In the genomic region with DNA sequence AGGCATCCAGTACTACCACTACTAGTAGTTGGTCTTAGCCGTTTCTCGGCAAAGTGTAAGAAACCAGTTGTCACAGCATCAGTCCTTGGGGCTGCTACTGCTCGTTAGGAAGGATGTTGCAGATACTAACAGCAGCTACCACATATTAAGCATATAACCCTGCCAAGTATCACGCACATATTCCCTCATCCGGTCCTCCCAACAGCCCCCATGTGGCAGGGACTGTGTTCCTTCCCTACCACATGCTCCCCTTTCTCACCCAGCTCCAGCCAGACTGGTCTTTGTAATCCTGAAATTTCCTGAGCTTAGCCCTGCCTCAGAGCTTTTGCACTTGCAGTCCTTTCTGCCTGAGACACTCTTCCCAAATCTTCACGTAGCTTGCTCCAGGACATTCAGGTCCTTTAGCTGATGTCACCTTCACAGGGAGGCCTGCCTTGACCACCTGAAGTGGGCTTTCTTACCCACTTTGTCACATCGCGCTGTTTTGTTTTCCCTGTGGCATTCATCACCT, we compare ENCODE assay signal across 1 cellular context.
TF ChIP-seq lines count a peak whose summit lies in the region.

No MANE protein-coding gene starts in this region.

TF ChIP-seq in WTC11, 78 proteins besides CTCF, POLR2A, EP300 and RAD21 (continued from another document):
- TF ChIP-seq, protein P1, sequence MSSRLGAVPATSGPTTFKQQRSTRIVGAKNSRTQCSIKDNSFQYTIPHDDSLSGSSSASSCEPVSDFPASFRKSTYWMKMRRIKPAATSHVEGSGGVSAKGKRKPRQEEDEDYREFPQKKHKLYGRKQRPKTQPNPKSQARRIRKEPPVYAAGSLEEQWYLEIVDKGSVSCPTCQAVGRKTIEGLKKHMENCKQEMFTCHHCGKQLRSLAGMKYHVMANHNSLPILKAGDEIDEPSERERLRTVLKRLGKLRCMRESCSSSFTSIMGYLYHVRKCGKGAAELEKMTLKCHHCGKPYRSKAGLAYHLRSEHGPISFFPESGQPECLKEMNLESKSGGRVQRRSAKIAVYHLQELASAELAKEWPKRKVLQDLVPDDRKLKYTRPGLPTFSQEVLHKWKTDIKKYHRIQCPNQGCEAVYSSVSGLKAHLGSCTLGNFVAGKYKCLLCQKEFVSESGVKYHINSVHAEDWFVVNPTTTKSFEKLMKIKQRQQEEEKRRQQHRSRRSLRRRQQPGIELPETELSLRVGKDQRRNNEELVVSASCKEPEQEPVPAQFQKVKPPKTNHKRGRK (CRISPR knock-in tag; IDR thresholded peaks at IDR 0.05; ENCODE audit: borderline replicate concordance), result no peak
- no peak for TF ChIP-seq NFE2L1 (CRISPR knock-in tag; IDR thresholded peaks at IDR 0.05)
- TF ChIP-seq ETV6 (CRISPR knock-in tag; IDR thresholded peaks at IDR 0.05), result no peak
- TF ChIP-seq RORB (CRISPR knock-in tag; IDR thresholded peaks at IDR 0.05), result no peak
- TF ChIP-seq ZNF219 (CRISPR knock-in tag; IDR thresholded peaks at IDR 0.05; ENCODE audit: borderline replicate concordance), result no peak
- no peak for TF ChIP-seq SOX15 (CRISPR knock-in tag; IDR thresholded peaks at IDR 0.05)
- no peak for TF ChIP-seq GABPB1 (CRISPR knock-in tag; IDR thresholded peaks at IDR 0.05)
- no peak for TF ChIP-seq MAX (CRISPR knock-in tag; IDR thresholded peaks at IDR 0.05)
- no peak for TF ChIP-seq JAZF1 (CRISPR knock-in tag; IDR thresholded peaks at IDR 0.05)
- TF ChIP-seq ESRRA (CRISPR knock-in tag; IDR thresholded peaks at IDR 0.05; ENCODE audit: borderline replicate concordance), result no peak
- TF ChIP-seq, protein P2, sequence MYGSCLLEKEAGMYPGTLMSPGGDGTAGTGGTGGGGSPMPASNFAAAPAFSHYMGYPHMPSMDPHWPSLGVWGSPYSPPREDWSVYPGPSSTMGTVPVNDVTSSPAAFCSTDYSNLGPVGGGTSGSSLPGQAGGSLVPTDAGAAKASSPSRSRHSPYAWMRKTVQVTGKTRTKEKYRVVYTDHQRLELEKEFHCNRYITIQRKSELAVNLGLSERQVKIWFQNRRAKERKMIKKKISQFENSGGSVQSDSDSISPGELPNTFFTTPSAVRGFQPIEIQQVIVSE (CRISPR knock-in tag; IDR thresholded peaks at IDR 0.05; ENCODE audit: borderline replicate concordance), result no peak
- TF ChIP-seq ZNF396 (CRISPR knock-in tag; IDR thresholded peaks at IDR 0.05; ENCODE audit: borderline replicate concordance), result no peak
- TF ChIP-seq, protein P3, sequence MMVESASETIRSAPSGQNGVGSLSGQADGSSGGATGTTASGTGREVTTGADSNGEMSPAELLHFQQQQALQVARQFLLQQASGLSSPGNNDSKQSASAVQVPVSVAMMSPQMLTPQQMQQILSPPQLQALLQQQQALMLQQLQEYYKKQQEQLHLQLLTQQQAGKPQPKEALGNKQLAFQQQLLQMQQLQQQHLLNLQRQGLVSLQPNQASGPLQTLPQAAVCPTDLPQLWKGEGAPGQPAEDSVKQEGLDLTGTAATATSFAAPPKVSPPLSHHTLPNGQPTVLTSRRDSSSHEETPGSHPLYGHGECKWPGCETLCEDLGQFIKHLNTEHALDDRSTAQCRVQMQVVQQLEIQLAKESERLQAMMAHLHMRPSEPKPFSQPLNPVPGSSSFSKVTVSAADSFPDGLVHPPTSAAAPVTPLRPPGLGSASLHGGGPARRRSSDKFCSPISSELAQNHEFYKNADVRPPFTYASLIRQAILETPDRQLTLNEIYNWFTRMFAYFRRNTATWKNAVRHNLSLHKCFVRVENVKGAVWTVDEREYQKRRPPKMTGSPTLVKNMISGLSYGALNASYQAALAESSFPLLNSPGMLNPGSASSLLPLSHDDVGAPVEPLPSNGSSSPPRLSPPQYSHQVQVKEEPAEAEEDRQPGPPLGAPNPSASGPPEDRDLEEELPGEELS (CRISPR knock-in tag; IDR thresholded peaks at IDR 0.05), result no peak
TF ChIP-seq in WTC11: peak in this region for 0.
